ENCODE assay signal across 19 cellular contexts in the genomic region with DNA sequence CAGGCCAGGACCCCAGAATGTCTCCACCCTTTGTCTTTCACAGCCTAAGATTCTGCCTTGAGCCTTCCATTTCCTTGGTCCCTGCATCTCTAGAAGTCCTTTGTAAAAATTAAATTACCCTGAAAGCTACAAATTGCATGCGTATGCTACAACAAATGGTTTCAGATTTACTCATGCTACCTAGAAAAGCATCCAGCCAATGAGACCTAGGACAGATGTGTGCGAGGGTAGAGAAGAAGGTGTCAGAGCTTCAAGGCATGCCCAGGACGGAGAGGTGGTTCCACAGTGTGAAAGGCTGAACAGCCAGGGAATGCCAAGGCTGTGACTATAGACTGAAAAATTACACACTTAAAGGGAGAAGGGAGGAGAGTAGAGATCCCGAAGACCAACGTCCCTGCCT. TPM values are rescaled to one million over a fixed set of nuclear protein-coding genes. Genes with fewer than 3 reads are reported as not detected.
"Had no signal": no experiment of that assay in that cellular context is flagged by ENCODE, and none has a peak within 500 bp of the region (broad histone marks: within the 10 kb centered on the region; RNA-seq: fewer than 3 reads in every experiment).

No MANE protein-coding gene starts in this region.

- H3K4me3 ChIP-seq: left ventricle myocardium inferior, right atrium auricular region, transverse colon, uterus had no signal

- H3K27ac ChIP-seq: left ventricle myocardium inferior, right atrium auricular region had no signal

- DNase-seq: activated CD4-positive, alpha-beta T cell treated with anti-CD3 and anti-CD28 coated beads for 36 hours; activated CD4-positive, alpha-beta T cell treated with anti-CD3 and anti-CD28 coated beads, Interleukin-2, amount 50 U/mL, for 48 hours; activated gamma-delta T cell treated with Interleukin-2 at 50 U/mL for 16 hours; cerebellar nuclear complex; cortex of kidney; erythroblast; left ventricle myocardium inferior; mammary epithelial cell; midbrain; nephron progenitor cell; stimulated activated naive CD8-positive, alpha-beta T cell treated with anti-CD3 and anti-CD28 coated beads, Interleukin-15, Interleukin-2, amounts not matched to agents 100 U/mL and 50 U/mL, for 24 hours; substantia nigra; transverse colon; uterus had no signal

- H3K36me3 ChIP-seq: left ventricle myocardium inferior, right atrium auricular region, transverse colon, uterus had no signal

- H3K4me1 Mint-ChIP-seq: activated CD4-positive, alpha-beta T cell treated with anti-CD3 and anti-CD28 coated beads for 36 hours had no signal

- H3K27ac Mint-ChIP-seq: activated CD4-positive, alpha-beta T cell treated with anti-CD3 and anti-CD28 coated beads for 36 hours; activated naive CD8-positive, alpha-beta T cell; activated T-helper 1 cell treated with anti-CD3 and anti-CD28 coated beads, Interleukin-12 subunit alpha, Interleukin-12 subunit beta, Interleukin-2, Interleukin-4 antibody, amounts not matched to agents 30 ng/mL and 10 ng/mL and 1 ng/mL, durations not matched to agents 14 hours and 24 hours and 36 hours; nephron progenitor cell; progenitor cell of endocrine pancreas; WTC11 had no signal

- H3K36me3 Mint-ChIP-seq: activated naive CD8-positive, alpha-beta T cell; WTC11 had no signal

- H3K27me3 ChIP-seq: right atrium auricular region, transverse colon, uterus had no signal

- ATAC-seq: activated CD4-positive, alpha-beta T cell treated with anti-CD3 and anti-CD28 coated beads for 36 hours; stimulated activated naive CD8-positive, alpha-beta T cell treated with anti-CD3 and anti-CD28 coated beads, Interleukin-15, Interleukin-2, amounts not matched to agents 100 U/mL and 50 U/mL, for 24 hours; WTC11 had no signal

- H3K9me3 Mint-ChIP-seq: activated T-helper 1 cell treated with anti-CD3 and anti-CD28 coated beads, Interleukin-12 subunit alpha, Interleukin-12 subunit beta, Interleukin-2, Interleukin-4 antibody, amounts not matched to agents 30 ng/mL and 10 ng/mL and 1 ng/mL, durations not matched to agents 14 hours and 24 hours and 36 hours; WTC11 had no signal

- H3K4me1 ChIP-seq: left ventricle myocardium inferior, right atrium auricular region had no signal

- H3K4me3 Mint-ChIP-seq: activated CD4-positive, alpha-beta T cell treated with anti-CD3 and anti-CD28 coated beads for 36 hours; activated naive CD8-positive, alpha-beta T cell; activated T-helper 1 cell treated with anti-CD3 and anti-CD28 coated beads, Interleukin-12 subunit alpha, Interleukin-12 subunit beta, Interleukin-2, Interleukin-4 antibody, amounts not matched to agents 30 ng/mL and 10 ng/mL and 1 ng/mL, durations not matched to agents 14 hours and 24 hours and 36 hours; nephron progenitor cell; WTC11 had no signal

- H3K9me3 ChIP-seq: left ventricle myocardium inferior, right atrium auricular region, transverse colon, uterus had no signal

RNA-seq across cellular contexts. Expression of a gene that starts 40.2 kb away (rescaled TPM):
- total RNA-seq: activated T-helper 1 cell treated with anti-CD3 and anti-CD28 coated beads, Interleukin-12 subunit alpha, Interleukin-12 subunit beta, Interleukin-2, Interleukin-4 antibody, amounts not matched to agents 30 ng/mL and 10 ng/mL and 1 ng/mL, durations not matched to agents 14 hours and 24 hours and 36 hours had no signal
